Comparison of ENCODE assay signal across 37 cellular contexts in the genomic region with DNA sequence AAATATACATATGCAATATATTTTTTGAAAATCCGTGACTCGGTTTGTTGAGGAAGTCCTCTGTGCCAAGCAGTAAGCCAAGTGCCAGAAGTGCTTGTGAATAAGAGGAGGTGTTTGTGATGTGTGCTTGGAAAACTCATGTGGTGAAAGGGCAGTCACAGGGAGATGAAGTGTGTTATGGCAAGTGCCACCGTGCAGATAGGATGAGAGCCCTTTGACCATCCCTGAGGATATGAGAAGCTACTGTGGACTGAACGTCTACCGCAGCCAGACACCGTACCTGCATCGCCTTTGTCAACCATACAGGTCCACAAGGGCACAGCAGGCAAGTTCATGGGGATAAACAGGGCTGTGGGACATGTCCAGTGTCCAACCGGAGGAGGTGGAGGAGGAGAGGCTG.
"Had no signal": no experiment of that assay in that cellular context is flagged by ENCODE, and none has a peak within 500 bp of the region (broad histone marks: within the 10 kb centered on the region; RNA-seq: fewer than 3 reads in every experiment).

No MANE protein-coding gene starts in this region.

- H3K27ac ChIP-seq: adrenal gland, body of pancreas, brain microvascular endothelial cell, breast epithelium, VCaP had no signal

- H3K4me1 Mint-ChIP-seq: activated B cell treated with CpG ODN at 0.5 μM for 24 hours; activated CD4-positive, alpha-beta T cell treated with anti-CD3 and anti-CD28 coated beads, Interleukin-2, amount 10 ng/mL, durations not matched to agents 24 days and 14 days; activated naive CD8-positive, alpha-beta T cell treated with anti-CD3 and anti-CD28 coated beads for 36 hours; activated T-helper 17 cell treated with anti-CD3 and anti-CD28 coated beads, Interleukin-2, amount 50 U/mL, for 72 hours; central memory CD8-positive, alpha-beta T cell had no signal

- ATAC-seq: activated CD8-positive, alpha-beta T cell treated with anti-CD3 and anti-CD28 coated beads for 36 hours; activated naive CD4-positive, alpha-beta T cell treated with anti-CD3 and anti-CD28 coated beads, Interleukin-2, amount 50 U/mL, for 72 hours; activated T-cell treated with anti-CD3 and anti-CD28 coated beads, Interleukin-2, amount 50 U/mL, for 4 hours; activated T-cell treated with anti-CD3 and anti-CD28 coated beads, Interleukin-2, amount 50 U/mL, for 72 hours; activated T-helper 17 cell treated with anti-CD3 and anti-CD28 coated beads, Interleukin-2, amount 50 U/mL, for 72 hours; body of pancreas had no signal

- H3K27me3 Mint-ChIP-seq: activated naive CD8-positive, alpha-beta T cell treated with anti-CD3 and anti-CD28 coated beads for 36 hours had no signal

- H3K36me3 ChIP-seq: adrenal gland, brain microvascular endothelial cell, breast epithelium had no signal

- H3K27me3 ChIP-seq: adrenal gland, body of pancreas, brain microvascular endothelial cell had no signal

- H3K4me3 ChIP-seq: adrenal gland, body of pancreas, breast epithelium had no signal

- H3K4me3 Mint-ChIP-seq: activated B cell treated with CpG ODN at 0.5 μM for 24 hours; activated CD4-positive, alpha-beta memory T cell treated with anti-CD3 and anti-CD28 coated beads for 36 hours; activated CD4-positive, alpha-beta T cell treated with anti-CD3 and anti-CD28 coated beads, Interleukin-2, amount 10 ng/mL, durations not matched to agents 24 days and 14 days; activated CD8-positive, alpha-beta T cell treated with anti-CD3 and anti-CD28 coated beads for 36 hours; activated naive CD4-positive, alpha-beta T cell treated with anti-CD3 and anti-CD28 coated beads for 36 hours; activated naive CD8-positive, alpha-beta T cell treated with anti-CD3 and anti-CD28 coated beads for 36 hours; activated T-cell treated with anti-CD3 and anti-CD28 coated beads, Interleukin-2, amount 50 U/mL, for 4 hours; activated T-cell treated with anti-CD3 and anti-CD28 coated beads, Interleukin-2, amount 50 U/mL, for 72 hours; activated T-helper 1 cell treated with anti-CD3 and anti-CD28 coated beads, Interleukin-12 subunit alpha, Interleukin-12 subunit beta, Interleukin-2, Interleukin-4 antibody, amounts not matched to agents 30 ng/mL and 10 ng/mL and 1 ng/mL, durations not matched to agents 14 hours and 24 hours and 36 hours; activated T-helper 17 cell treated with anti-CD3 and anti-CD28 coated beads, Interleukin-2, amount 50 U/mL, for 72 hours; central memory CD8-positive, alpha-beta T cell; T-helper 1 cell treated with Interleukin-12 subunit alpha and Interleukin-12 subunit beta and Interleukin-4 antibody, amounts not matched to agents 30 μg/mL and 1 μg/mL, for 36 hours; T-helper 2 cell treated with Interferon-gamma antibody and Interleukin-4, amounts not matched to agents 5 μg/mL and 100 μg/mL, for 36 hours had no signal

- H3K36me3 Mint-ChIP-seq: activated CD4-positive, alpha-beta memory T cell treated with anti-CD3 and anti-CD28 coated beads for 36 hours; activated naive CD4-positive, alpha-beta T cell treated with anti-CD3 and anti-CD28 coated beads, Interleukin-2, amount 50 U/mL, for 72 hours; activated naive CD8-positive, alpha-beta T cell treated with anti-CD3 and anti-CD28 coated beads for 36 hours had no signal

- H3K27ac Mint-ChIP-seq: activated B cell treated with CpG ODN at 0.5 μM for 24 hours; activated CD4-positive, alpha-beta memory T cell treated with anti-CD3 and anti-CD28 coated beads for 36 hours; activated CD4-positive, alpha-beta T cell treated with anti-CD3 and anti-CD28 coated beads, Interleukin-2, amount 10 ng/mL, durations not matched to agents 24 days and 14 days; activated CD8-positive, alpha-beta T cell treated with anti-CD3 and anti-CD28 coated beads for 36 hours; activated naive CD4-positive, alpha-beta T cell treated with anti-CD3 and anti-CD28 coated beads for 36 hours; activated naive CD4-positive, alpha-beta T cell treated with anti-CD3 and anti-CD28 coated beads, Interleukin-2, amount 50 U/mL, for 72 hours; activated naive CD8-positive, alpha-beta T cell treated with anti-CD3 and anti-CD28 coated beads for 36 hours; activated T-cell treated with anti-CD3 and anti-CD28 coated beads, Interleukin-2, amount 50 U/mL, for 72 hours; activated T-helper 1 cell treated with anti-CD3 and anti-CD28 coated beads, Interleukin-12 subunit alpha, Interleukin-12 subunit beta, Interleukin-2, Interleukin-4 antibody, amounts not matched to agents 30 ng/mL and 10 ng/mL and 1 ng/mL, durations not matched to agents 14 hours and 24 hours and 36 hours; activated T-helper 17 cell treated with anti-CD3 and anti-CD28 coated beads, Interleukin-2, amount 50 U/mL, for 72 hours; T-helper 1 cell treated with Interleukin-12 subunit alpha and Interleukin-12 subunit beta and Interleukin-4 antibody, amounts not matched to agents 30 μg/mL and 1 μg/mL, for 36 hours; T-helper 2 cell treated with Interferon-gamma antibody and Interleukin-4, amounts not matched to agents 5 μg/mL and 100 μg/mL, for 36 hours had no signal

- DNase-seq: activated B cell treated with CpG ODN at 0.5 μM for 24 hours; activated CD4-positive, alpha-beta memory T cell treated with anti-CD3 and anti-CD28 coated beads for 36 hours; activated CD4-positive, alpha-beta T cell treated with anti-CD3 and anti-CD28 coated beads for 4 hours; activated CD4-positive, alpha-beta T cell treated with anti-CD3 and anti-CD28 coated beads, Interleukin-2, amount 10 ng/mL, durations not matched to agents 24 days and 14 days; activated CD4-positive, alpha-beta T cell treated with anti-CD3 and anti-CD28 coated beads, Interleukin-2, amount 50 U/mL, for 1 hour; activated CD4-positive, alpha-beta T cell treated with anti-CD3 and anti-CD28 coated beads, Interleukin-2, amount 50 U/mL, for 4 hours; activated CD4-positive, CD25-positive, alpha-beta regulatory T cell treated with anti-CD3 and anti-CD28 coated beads, Interleukin-2, amount 50 U/mL, for 72 hours; activated CD8-positive, alpha-beta memory T cell treated with anti-CD3 and anti-CD28 coated beads, Interleukin-2, amount 50 U/mL, for 4 hours; activated CD8-positive, alpha-beta T cell treated with anti-CD3 and anti-CD28 coated beads for 36 hours; activated effector memory CD4-positive, alpha-beta T cell treated with anti-CD3 and anti-CD28 coated beads, Interleukin-2, amount 50 U/mL, for 16 hours; activated gamma-delta T cell treated with Interleukin-2 at 50 U/mL for 16 hours; activated naive CD4-positive, alpha-beta T cell; activated naive CD4-positive, alpha-beta T cell treated with anti-CD3 and anti-CD28 coated beads for 36 hours; activated naive CD4-positive, alpha-beta T cell treated with anti-CD3 and anti-CD28 coated beads, Interleukin-2, amount 50 U/mL, for 16 hours; activated naive CD8-positive, alpha-beta T cell treated with anti-CD3 and anti-CD28 coated beads for 36 hours; activated T-cell treated with anti-CD3 and anti-CD28 coated beads for 4 hours; activated T-cell treated with anti-CD3 and anti-CD28 coated beads, Interleukin-2, amount 50 U/mL, for 1 hour; activated T-cell treated with anti-CD3 and anti-CD28 coated beads, Interleukin-2, amount 50 U/mL, for 4 hours; activated T-cell treated with anti-CD3 and anti-CD28 coated beads, Interleukin-2, amount 50 U/mL, for 72 hours; adrenal gland; amniotic stem cell; aorta; body of pancreas; brain microvascular endothelial cell; caudate nucleus; SW 1271; T-helper 1 cell; T-helper 2 cell; T-helper 9 cell had no signal

- H3K4me1 ChIP-seq: adrenal gland, body of pancreas, breast epithelium had no signal

- H3K9me3 ChIP-seq: adrenal gland, body of pancreas, breast epithelium had no signal

- H3K9me3 Mint-ChIP-seq: activated CD4-positive, alpha-beta memory T cell treated with anti-CD3 and anti-CD28 coated beads for 36 hours; activated CD4-positive, alpha-beta T cell treated with anti-CD3 and anti-CD28 coated beads, Interleukin-2, amount 10 ng/mL, durations not matched to agents 24 days and 14 days; activated CD8-positive, alpha-beta T cell treated with anti-CD3 and anti-CD28 coated beads for 36 hours; activated naive CD4-positive, alpha-beta T cell treated with anti-CD3 and anti-CD28 coated beads for 36 hours; activated naive CD4-positive, alpha-beta T cell treated with anti-CD3 and anti-CD28 coated beads, Interleukin-2, amount 50 U/mL, for 72 hours; activated naive CD8-positive, alpha-beta T cell treated with anti-CD3 and anti-CD28 coated beads for 36 hours; activated T-cell treated with anti-CD3 and anti-CD28 coated beads, Interleukin-2, amount 50 U/mL, for 4 hours; activated T-helper 1 cell treated with anti-CD3 and anti-CD28 coated beads, Interleukin-12 subunit alpha, Interleukin-12 subunit beta, Interleukin-2, Interleukin-4 antibody, amounts not matched to agents 30 ng/mL and 10 ng/mL and 1 ng/mL, durations not matched to agents 14 hours and 24 hours and 36 hours; activated T-helper 17 cell treated with anti-CD3 and anti-CD28 coated beads, Interleukin-2, amount 50 U/mL, for 72 hours; central memory CD8-positive, alpha-beta T cell; T-helper 1 cell treated with Interleukin-12 subunit alpha and Interleukin-12 subunit beta and Interleukin-4 antibody, amounts not matched to agents 30 μg/mL and 1 μg/mL, for 36 hours; T-helper 2 cell treated with Interferon-gamma antibody and Interleukin-4, amounts not matched to agents 5 μg/mL and 100 μg/mL, for 36 hours had no signal
